ENCODE assay signal across 1 cellular context in the genomic region with DNA sequence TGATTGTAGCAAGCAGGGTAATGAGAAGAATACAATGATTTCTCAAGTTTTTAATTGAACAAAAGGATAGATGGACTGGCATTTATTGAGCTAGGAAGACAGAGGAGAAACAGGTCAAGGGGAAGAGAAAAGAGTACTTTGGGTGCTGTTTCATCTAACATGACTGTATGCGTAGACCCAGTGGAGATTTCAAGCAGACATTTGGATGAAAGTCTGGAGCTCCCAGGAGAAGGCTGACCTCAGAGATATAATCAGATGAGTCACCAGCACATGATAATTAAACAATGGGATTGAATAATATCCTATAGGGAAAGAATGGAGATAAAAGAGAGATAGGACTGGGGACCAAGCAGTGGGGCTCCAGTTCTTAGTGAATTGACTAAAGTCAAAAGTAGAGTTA.
TF ChIP-seq lines count a peak whose summit lies in the region.

No MANE protein-coding gene starts in this region.

TF ChIP-seq in GM23338, 12 proteins besides CTCF, POLR2A, EP300 and RAD21 (continued from another document):
- TF ChIP-seq, protein P1, sequence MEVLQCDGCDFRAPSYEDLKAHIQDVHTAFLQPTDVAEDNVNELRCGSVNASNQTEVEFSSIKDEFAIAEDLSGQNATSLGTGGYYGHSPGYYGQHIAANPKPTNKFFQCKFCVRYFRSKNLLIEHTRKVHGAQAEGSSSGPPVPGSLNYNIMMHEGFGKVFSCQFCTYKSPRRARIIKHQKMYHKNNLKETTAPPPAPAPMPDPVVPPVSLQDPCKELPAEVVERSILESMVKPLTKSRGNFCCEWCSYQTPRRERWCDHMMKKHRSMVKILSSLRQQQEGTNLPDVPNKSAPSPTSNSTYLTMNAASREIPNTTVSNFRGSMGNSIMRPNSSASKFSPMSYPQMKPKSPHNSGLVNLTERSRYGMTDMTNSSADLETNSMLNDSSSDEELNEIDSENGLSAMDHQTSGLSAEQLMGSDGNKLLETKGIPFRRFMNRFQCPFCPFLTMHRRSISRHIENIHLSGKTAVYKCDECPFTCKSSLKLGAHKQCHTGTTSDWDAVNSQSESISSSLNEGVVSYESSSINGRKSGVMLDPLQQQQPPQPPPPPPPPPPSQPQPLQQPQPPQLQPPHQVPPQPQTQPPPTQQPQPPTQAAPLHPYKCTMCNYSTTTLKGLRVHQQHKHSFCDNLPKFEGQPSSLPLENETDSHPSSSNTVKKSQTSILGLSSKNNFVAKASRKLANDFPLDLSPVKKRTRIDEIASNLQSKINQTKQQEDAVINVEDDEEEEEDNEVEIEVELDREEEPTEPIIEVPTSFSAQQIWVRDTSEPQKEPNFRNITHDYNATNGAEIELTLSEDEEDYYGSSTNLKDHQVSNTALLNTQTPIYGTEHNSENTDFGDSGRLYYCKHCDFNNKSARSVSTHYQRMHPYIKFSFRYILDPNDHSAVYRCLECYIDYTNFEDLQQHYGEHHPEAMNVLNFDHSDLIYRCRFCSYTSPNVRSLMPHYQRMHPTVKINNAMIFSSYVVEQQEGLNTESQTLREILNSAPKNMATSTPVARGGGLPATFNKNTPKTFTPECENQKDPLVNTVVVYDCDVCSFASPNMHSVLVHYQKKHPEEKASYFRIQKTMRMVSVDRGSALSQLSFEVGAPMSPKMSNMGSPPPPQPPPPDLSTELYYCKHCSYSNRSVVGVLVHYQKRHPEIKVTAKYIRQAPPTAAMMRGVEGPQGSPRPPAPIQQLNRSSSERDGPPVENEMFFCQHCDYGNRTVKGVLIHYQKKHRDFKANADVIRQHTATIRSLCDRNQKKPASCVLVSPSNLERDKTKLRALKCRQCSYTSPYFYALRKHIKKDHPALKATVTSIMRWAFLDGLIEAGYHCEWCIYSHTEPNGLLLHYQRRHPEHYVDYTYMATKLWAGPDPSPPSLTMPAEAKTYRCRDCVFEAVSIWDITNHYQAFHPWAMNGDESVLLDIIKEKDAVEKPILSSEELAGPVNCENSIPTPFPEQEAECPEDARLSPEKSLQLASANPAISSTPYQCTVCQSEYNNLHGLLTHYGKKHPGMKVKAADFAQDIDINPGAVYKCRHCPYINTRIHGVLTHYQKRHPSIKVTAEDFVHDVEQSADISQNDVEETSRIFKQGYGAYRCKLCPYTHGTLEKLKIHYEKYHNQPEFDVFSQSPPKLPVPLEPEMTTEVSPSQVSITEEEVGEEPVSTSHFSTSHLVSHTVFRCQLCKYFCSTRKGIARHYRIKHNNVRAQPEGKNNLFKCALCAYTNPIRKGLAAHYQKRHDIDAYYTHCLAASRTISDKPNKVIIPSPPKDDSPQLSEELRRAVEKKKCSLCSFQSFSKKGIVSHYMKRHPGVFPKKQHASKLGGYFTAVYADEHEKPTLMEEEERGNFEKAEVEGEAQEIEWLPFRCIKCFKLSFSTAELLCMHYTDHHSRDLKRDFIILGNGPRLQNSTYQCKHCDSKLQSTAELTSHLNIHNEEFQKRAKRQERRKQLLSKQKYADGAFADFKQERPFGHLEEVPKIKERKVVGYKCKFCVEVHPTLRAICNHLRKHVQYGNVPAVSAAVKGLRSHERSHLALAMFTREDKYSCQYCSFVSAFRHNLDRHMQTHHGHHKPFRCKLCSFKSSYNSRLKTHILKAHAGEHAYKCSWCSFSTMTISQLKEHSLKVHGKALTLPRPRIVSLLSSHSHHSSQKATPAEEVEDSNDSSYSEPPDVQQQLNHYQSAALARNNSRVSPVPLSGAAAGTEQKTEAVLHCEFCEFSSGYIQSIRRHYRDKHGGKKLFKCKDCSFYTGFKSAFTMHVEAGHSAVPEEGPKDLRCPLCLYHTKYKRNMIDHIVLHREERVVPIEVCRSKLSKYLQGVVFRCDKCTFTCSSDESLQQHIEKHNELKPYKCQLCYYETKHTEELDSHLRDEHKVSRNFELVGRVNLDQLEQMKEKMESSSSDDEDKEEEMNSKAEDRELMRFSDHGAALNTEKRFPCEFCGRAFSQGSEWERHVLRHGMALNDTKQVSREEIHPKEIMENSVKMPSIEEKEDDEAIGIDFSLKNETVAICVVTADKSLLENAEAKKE (CRISPR knock-in tag; IDR thresholded peaks at IDR 0.05): no peak
- no peak for TF ChIP-seq EZH2phosphoT487 (IDR thresholded peaks at IDR 0.05; ENCODE audit: unreplicated experiment)
